Comparison of ENCODE assay signal across 9 cellular contexts in genomic region chr10:35378547-35379210, GRCh38. TPM values are rescaled to one million over a fixed set of nuclear protein-coding genes. Genes with fewer than 3 reads are reported as not detected.
DNase-seq lines count a peak whose midpoint lies in the region; ATAC-seq, FAIRE-seq and TF ChIP-seq lines count a peak whose summit lies in the region.
"Had no signal": no experiment of that assay in that cellular context is flagged by ENCODE, and none has a peak within 500 bp of the region (broad histone marks: within the 10 kb centered on the region; RNA-seq: fewer than 3 reads in every experiment).

No MANE protein-coding gene starts in this region.

- CTCF ChIA-PET in activated CD4-positive, alpha-beta T cell treated with anti-CD3 and anti-CD28 coated beads for 36 hours (lab: Charles Lee): interaction anchor here (0.5 to 0.9 kb wide), 3 partner anchors 19 to 260 kb away, joined by 3 read pairs; no protein-coding TSS in a partner anchor

- H3K4me3 ChIP-seq in spleen (peak overlapping the region in 1 of 8 donors; percentile 0), adrenal gland (no peak overlapping the region)
- H3K4me3 ChIP-seq: A549 had no signal

- WGBS in spleen, 5 donors: 34 to 50% (median 40%) methylated on average over 9 of the region's 9 CpGs
- WGBS in adrenal gland, 4 donors: 80 to 88% (median 82%) methylated on average over 9 of the region's 9 CpGs

- intact Hi-C loops in activated CD4-positive, alpha-beta T cell treated with anti-CD3 and anti-CD28 coated beads for 36 hours (cut with DNase I, micrococcal nuclease): loop anchor here (1.0 to 5.0 kb wide), 3 partner anchors 34 to 38 kb away; no protein-coding TSS in a partner anchor
- intact Hi-C loops in spleen (cut with DNase I; ENCODE audit: low total_unique reads) (no loop called here), adrenal gland (cut with DNase I) (no loop called here)

- peaks cover 2% of the 10 kb centered on the region for H3K36me3 Mint-ChIP-seq in activated CD4-positive, alpha-beta T cell treated with anti-CD3 and anti-CD28 coated beads for 36 hours (ENCODE audit: low read depth)

- H3K9me3 ChIP-seq in spleen: no peaks in the 10 kb centered on the region
- H3K9me3 ChIP-seq in adrenal gland (replicated peaks in 1 of 3): no peaks in the 10 kb centered on the region
- H3K9me3 ChIP-seq: A549 had no signal

- H3K9me3 Mint-ChIP-seq in activated CD4-positive, alpha-beta T cell treated with anti-CD3 and anti-CD28 coated beads for 36 hours (ENCODE audit: low read depth): no peaks in the 10 kb centered on the region

- ATAC-seq in activated CD4-positive, alpha-beta T cell treated with anti-CD3 and anti-CD28 coated beads for 36 hours: peak; percentile 89
- peak; percentile 35 for ATAC-seq in HG03342 (IDR thresholded peaks at IDR 0.05; ENCODE audit: unreplicated experiment)

- H3K27ac ChIP-seq in cingulate gyrus (ENCODE audit: low read depth, low read length) (peak overlapping the region; percentile 50), spleen (peak overlapping the region in 7 of 8 donors; percentile 58 to 80 (median 74)), adrenal gland (peak overlapping the region in 2 of 5 donors; percentile 68 to 70)
- H3K27ac ChIP-seq: A549 had no signal

- TF ChIP-seq POLR2A in spleen (IDR thresholded peaks at IDR 0.05): no peak
- no peak for TF ChIP-seq POLR2A in adrenal gland (IDR thresholded peaks at IDR 0.05)

- peaks cover 65% of the 10 kb centered on the region for H3K4me1 Mint-ChIP-seq in activated CD4-positive, alpha-beta T cell treated with anti-CD3 and anti-CD28 coated beads for 36 hours

- peak; percentile 61 for DNase-seq in activated CD4-positive, alpha-beta T cell treated with anti-CD3 and anti-CD28 coated beads for 36 hours
- no peak for DNase-seq in activated CD4-positive, alpha-beta T cell treated with anti-CD3 and anti-CD28 coated beads for 1 hour
- DNase-seq in spleen (no peak), urothelium cell line (ENCODE audit: low spot score) (no peak), GM19240 (ENCODE audit: insufficient read length, low spot score) (no peak), adrenal gland (no peak)

- no peaks in the 10 kb centered on the region for H3K27me3 Mint-ChIP-seq in activated CD4-positive, alpha-beta T cell treated with anti-CD3 and anti-CD28 coated beads for 36 hours

- H3K4me3 Mint-ChIP-seq in activated CD4-positive, alpha-beta T cell treated with anti-CD3 and anti-CD28 coated beads for 36 hours: peak overlapping the region; percentile 28

- H3K4me1 ChIP-seq in spleen (peaks cover 25 to 88% (median 52%) of the 10 kb centered on the region in 6 donors), adrenal gland (replicated peaks in 1 of 2) (peaks cover 0 to 28% of the 10 kb centered on the region in 2 donors)

- H3K27me3 ChIP-seq in spleen (replicated peaks in 1 of 7) (no peaks in the 10 kb centered on the region), adrenal gland (no peaks in the 10 kb centered on the region)

- no peaks in the 10 kb centered on the region for H3K36me3 ChIP-seq in spleen
- no peaks in the 10 kb centered on the region for H3K36me3 ChIP-seq in adrenal gland (replicated peaks in 1 of 2)

- FAIRE-seq in urothelium cell line (lab: Jason Lieb, UNC): no peak
- FAIRE-seq: A549 had no signal

- peak overlapping the region; percentile 88 for H3K27ac Mint-ChIP-seq in activated CD4-positive, alpha-beta T cell treated with anti-CD3 and anti-CD28 coated beads for 36 hours

- no peak for TF ChIP-seq CTCF in spleen (IDR thresholded peaks at IDR 0.05 in 8 of 11, conservative IDR thresholded peaks at IDR 0.05 in 3 of 11)
- TF ChIP-seq CTCF in adrenal gland (IDR thresholded peaks at IDR 0.05): no peak

- POLR2A ChIA-PET in activated CD4-positive, alpha-beta T cell treated with anti-CD3 and anti-CD28 coated beads for 36 hours (lab: Charles Lee): no interaction called here

RNA-seq across cellular contexts. Expression of gene CCNY, which starts 42.4 kb away (rescaled TPM):
- 10 to 100 TPM; 49.4 to 54.0 TPM for total RNA-seq in activated CD4-positive, alpha-beta T cell treated with anti-CD3 and anti-CD28 coated beads for 36 hours
- total RNA-seq in spleen (10 to 100 TPM; 40.1 to 83.1 (median 55.2) TPM), adrenal gland (10 to 100 TPM; 30.4 to 87.0 (median 55.5) TPM)
- polyA plus RNA-seq in spleen (10 to 100 TPM; 21.1 to 32.1 (median 26.5) TPM), adrenal gland (10 to 100 TPM; 18.3 to 67.9 (median 19.9) TPM)

Comparison
In these comparisons a context has a peak if more than half of its experiments do, and no peak if none do; other contexts are left out.
1. intact Hi-C loops: an anchor here in activated CD4-positive, alpha-beta T cell treated with anti-CD3 and anti-CD28 coated beads for 36 hours (1.0 to 5.0 kb wide); none called in spleen and adrenal gland.